In the genomic region with DNA sequence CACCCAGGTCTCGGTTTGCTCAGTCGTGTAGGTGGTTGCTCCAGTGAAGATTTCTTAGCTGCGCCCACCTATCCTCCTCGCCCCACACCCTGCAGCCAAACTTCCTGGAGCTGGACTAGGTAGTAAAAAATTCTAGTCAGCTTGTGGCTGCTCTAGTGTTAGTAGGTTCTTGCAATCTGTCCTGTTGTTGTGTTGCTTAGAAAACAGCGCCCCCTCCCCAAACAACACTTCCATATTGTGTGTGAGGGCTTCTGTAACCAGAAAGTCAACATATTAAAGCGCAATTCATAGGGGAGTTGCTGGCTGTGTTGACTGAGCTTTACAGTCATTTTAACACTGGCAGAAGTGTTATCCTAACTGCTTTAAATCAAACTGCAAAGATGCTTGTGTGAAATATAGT, we compare ENCODE assay signal across 2 cellular contexts.
TF ChIP-seq lines count a peak whose summit lies in the region.

No MANE protein-coding gene starts in this region.

TF ChIP-seq in GM23338, 12 proteins besides CTCF, POLR2A, EP300 and RAD21 (continues in another document):
- no peak for TF ChIP-seq POLR2AphosphoS5 (IDR thresholded peaks at IDR 0.05; ENCODE audit: low read depth)
- TF ChIP-seq EZH2 (IDR thresholded peaks at IDR 0.05; ENCODE audit: low read depth, unreplicated experiment), result no peak
- TF ChIP-seq NANOG (IDR thresholded peaks at IDR 0.05; ENCODE audit: borderline replicate concordance), result no peak
- no peak for TF ChIP-seq EZH2phosphoT487 (IDR thresholded peaks at IDR 0.05; ENCODE audit: unreplicated experiment)
- TF ChIP-seq ZNF331 (CRISPR knock-in tag; IDR thresholded peaks at IDR 0.05; ENCODE audit: low read depth), result no peak
- TF ChIP-seq, protein P1, sequence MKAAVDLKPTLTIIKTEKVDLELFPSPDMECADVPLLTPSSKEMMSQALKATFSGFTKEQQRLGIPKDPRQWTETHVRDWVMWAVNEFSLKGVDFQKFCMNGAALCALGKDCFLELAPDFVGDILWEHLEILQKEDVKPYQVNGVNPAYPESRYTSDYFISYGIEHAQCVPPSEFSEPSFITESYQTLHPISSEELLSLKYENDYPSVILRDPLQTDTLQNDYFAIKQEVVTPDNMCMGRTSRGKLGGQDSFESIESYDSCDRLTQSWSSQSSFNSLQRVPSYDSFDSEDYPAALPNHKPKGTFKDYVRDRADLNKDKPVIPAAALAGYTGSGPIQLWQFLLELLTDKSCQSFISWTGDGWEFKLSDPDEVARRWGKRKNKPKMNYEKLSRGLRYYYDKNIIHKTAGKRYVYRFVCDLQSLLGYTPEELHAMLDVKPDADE (IDR thresholded peaks at IDR 0.05), result no peak
- TF ChIP-seq CREB1 (CRISPR knock-in tag; IDR thresholded peaks at IDR 0.05; ENCODE audit: low read depth), result no peak
- TF ChIP-seq ZNF114 (CRISPR knock-in tag; IDR thresholded peaks at IDR 0.05), result no peak
- TF ChIP-seq STAT1 (IDR thresholded peaks at IDR 0.05; ENCODE audit: unreplicated experiment), result no peak
- no peak for TF ChIP-seq JUNB (IDR thresholded peaks at IDR 0.05; ENCODE audit: unreplicated experiment)
- TF ChIP-seq, protein P2, sequence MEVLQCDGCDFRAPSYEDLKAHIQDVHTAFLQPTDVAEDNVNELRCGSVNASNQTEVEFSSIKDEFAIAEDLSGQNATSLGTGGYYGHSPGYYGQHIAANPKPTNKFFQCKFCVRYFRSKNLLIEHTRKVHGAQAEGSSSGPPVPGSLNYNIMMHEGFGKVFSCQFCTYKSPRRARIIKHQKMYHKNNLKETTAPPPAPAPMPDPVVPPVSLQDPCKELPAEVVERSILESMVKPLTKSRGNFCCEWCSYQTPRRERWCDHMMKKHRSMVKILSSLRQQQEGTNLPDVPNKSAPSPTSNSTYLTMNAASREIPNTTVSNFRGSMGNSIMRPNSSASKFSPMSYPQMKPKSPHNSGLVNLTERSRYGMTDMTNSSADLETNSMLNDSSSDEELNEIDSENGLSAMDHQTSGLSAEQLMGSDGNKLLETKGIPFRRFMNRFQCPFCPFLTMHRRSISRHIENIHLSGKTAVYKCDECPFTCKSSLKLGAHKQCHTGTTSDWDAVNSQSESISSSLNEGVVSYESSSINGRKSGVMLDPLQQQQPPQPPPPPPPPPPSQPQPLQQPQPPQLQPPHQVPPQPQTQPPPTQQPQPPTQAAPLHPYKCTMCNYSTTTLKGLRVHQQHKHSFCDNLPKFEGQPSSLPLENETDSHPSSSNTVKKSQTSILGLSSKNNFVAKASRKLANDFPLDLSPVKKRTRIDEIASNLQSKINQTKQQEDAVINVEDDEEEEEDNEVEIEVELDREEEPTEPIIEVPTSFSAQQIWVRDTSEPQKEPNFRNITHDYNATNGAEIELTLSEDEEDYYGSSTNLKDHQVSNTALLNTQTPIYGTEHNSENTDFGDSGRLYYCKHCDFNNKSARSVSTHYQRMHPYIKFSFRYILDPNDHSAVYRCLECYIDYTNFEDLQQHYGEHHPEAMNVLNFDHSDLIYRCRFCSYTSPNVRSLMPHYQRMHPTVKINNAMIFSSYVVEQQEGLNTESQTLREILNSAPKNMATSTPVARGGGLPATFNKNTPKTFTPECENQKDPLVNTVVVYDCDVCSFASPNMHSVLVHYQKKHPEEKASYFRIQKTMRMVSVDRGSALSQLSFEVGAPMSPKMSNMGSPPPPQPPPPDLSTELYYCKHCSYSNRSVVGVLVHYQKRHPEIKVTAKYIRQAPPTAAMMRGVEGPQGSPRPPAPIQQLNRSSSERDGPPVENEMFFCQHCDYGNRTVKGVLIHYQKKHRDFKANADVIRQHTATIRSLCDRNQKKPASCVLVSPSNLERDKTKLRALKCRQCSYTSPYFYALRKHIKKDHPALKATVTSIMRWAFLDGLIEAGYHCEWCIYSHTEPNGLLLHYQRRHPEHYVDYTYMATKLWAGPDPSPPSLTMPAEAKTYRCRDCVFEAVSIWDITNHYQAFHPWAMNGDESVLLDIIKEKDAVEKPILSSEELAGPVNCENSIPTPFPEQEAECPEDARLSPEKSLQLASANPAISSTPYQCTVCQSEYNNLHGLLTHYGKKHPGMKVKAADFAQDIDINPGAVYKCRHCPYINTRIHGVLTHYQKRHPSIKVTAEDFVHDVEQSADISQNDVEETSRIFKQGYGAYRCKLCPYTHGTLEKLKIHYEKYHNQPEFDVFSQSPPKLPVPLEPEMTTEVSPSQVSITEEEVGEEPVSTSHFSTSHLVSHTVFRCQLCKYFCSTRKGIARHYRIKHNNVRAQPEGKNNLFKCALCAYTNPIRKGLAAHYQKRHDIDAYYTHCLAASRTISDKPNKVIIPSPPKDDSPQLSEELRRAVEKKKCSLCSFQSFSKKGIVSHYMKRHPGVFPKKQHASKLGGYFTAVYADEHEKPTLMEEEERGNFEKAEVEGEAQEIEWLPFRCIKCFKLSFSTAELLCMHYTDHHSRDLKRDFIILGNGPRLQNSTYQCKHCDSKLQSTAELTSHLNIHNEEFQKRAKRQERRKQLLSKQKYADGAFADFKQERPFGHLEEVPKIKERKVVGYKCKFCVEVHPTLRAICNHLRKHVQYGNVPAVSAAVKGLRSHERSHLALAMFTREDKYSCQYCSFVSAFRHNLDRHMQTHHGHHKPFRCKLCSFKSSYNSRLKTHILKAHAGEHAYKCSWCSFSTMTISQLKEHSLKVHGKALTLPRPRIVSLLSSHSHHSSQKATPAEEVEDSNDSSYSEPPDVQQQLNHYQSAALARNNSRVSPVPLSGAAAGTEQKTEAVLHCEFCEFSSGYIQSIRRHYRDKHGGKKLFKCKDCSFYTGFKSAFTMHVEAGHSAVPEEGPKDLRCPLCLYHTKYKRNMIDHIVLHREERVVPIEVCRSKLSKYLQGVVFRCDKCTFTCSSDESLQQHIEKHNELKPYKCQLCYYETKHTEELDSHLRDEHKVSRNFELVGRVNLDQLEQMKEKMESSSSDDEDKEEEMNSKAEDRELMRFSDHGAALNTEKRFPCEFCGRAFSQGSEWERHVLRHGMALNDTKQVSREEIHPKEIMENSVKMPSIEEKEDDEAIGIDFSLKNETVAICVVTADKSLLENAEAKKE (CRISPR knock-in tag; IDR thresholded peaks at IDR 0.05), result no peak

TF ChIP-seq in K562, 482 proteins besides CTCF, POLR2A, EP300 and RAD21:
- no peak for TF ChIP-seq NONO (IDR thresholded peaks at IDR 0.05; ENCODE audit: low read depth in 2 of 2, low read length in 1 of 2)
- no peak for TF ChIP-seq BCOR (IDR thresholded peaks at IDR 0.05)
- TF ChIP-seq, protein P3, sequence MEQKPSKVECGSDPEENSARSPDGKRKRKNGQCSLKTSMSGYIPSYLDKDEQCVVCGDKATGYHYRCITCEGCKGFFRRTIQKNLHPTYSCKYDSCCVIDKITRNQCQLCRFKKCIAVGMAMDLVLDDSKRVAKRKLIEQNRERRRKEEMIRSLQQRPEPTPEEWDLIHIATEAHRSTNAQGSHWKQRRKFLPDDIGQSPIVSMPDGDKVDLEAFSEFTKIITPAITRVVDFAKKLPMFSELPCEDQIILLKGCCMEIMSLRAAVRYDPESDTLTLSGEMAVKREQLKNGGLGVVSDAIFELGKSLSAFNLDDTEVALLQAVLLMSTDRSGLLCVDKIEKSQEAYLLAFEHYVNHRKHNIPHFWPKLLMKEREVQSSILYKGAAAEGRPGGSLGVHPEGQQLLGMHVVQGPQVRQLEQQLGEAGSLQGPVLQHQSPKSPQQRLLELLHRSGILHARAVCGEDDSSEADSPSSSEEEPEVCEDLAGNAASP (IDR thresholded peaks at IDR 0.05), result no peak
- no peak for TF ChIP-seq POLR2AphosphoS2 (IDR thresholded peaks at IDR 0.05; ENCODE audit: low read length)
- no peak for TF ChIP-seq POLR3G (IDR thresholded peaks at IDR 0.05; ENCODE audit: extremely low read depth, insufficient read length, insufficient replicate concordance)
- no peak for TF ChIP-seq ZNF668 (CRISPR knock-in tag; IDR thresholded peaks at IDR 0.05)
- TF ChIP-seq RBM14 (IDR thresholded peaks at IDR 0.05; ENCODE audit: borderline replicate concordance, insufficient read depth, low read depth, low read length), result no peak
- no peak for TF ChIP-seq SRSF3 (IDR thresholded peaks at IDR 0.05; ENCODE audit: insufficient read depth, low read length)
- TF ChIP-seq, protein P4, sequence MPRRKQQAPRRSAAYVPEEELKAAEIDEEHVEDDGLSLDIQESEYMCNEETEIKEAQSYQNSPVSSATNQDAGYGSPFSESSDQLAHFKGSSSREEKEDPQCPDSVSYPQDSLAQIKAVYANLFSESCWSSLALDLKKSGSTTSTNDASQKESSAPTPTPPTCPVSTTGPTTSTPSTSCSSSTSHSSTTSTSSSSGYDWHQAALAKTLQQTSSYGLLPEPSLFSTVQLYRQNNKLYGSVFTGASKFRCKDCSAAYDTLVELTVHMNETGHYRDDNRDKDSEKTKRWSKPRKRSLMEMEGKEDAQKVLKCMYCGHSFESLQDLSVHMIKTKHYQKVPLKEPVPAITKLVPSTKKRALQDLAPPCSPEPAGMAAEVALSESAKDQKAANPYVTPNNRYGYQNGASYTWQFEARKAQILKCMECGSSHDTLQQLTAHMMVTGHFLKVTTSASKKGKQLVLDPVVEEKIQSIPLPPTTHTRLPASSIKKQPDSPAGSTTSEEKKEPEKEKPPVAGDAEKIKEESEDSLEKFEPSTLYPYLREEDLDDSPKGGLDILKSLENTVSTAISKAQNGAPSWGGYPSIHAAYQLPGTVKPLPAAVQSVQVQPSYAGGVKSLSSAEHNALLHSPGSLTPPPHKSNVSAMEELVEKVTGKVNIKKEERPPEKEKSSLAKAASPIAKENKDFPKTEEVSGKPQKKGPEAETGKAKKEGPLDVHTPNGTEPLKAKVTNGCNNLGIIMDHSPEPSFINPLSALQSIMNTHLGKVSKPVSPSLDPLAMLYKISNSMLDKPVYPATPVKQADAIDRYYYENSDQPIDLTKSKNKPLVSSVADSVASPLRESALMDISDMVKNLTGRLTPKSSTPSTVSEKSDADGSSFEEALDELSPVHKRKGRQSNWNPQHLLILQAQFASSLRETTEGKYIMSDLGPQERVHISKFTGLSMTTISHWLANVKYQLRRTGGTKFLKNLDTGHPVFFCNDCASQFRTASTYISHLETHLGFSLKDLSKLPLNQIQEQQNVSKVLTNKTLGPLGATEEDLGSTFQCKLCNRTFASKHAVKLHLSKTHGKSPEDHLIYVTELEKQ (CRISPR knock-in tag; IDR thresholded peaks at IDR 0.05), result no peak
- TF ChIP-seq, protein P5, sequence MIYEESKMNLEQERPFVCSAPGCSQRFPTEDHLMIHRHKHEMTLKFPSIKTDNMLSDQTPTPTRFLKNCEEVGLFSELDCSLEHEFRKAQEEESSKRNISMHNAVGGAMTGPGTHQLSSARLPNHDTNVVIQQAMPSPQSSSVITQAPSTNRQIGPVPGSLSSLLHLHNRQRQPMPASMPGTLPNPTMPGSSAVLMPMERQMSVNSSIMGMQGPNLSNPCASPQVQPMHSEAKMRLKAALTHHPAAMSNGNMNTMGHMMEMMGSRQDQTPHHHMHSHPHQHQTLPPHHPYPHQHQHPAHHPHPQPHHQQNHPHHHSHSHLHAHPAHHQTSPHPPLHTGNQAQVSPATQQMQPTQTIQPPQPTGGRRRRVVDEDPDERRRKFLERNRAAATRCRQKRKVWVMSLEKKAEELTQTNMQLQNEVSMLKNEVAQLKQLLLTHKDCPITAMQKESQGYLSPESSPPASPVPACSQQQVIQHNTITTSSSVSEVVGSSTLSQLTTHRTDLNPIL (CRISPR knock-in tag; IDR thresholded peaks at IDR 0.05), result no peak
